In the genomic region with DNA sequence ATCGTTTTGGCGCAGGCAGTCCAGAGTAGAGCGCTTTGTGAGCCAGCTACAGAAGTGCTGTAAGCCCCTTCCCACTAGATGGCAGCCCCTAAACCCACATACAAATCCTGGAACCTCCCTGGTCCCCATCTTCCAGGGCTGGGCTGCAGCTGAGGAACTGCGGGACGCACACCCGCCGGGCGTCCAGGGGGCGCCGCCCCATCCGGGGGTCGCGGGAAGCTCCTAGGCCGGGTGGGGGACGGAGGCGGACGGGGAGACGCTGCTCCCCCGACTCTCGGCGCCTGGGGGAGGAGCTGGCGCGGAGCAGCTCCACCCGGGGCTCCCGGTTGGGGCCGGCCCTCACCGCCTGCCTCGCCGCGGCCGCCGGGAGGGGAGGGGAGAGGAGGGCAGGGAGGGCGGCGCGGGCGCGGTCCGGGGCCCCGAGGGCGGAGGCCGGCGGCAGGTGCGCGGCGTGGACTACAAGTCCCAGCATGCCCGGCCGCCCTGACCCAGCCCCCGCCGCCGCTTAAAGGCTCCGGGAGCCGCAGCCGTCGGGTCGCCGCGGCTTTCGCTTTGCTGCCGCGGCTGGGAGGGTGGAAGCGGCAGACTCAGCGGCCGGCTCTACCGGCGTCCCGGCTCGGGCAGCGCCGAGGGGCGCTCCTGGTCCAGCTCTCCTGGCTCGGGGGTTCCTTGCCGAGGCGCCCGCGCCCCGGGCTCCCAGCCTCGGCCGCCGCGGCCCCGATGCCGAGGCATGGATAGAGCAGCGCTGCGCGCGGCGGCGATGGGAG, we compare ENCODE assay signal across 1 cellular context.
TF ChIP-seq lines count a peak whose summit lies in the region.

A gene (plus strand): TSS at position 535 of the 767 bp plus-strand sequence. CDS start 196 bp downstream, at position 731.

TF ChIP-seq in HepG2, 621 proteins besides CTCF, POLR2A, EP300 and RAD21 (continued from another document and continues in another):
- TF ChIP-seq, protein P1, sequence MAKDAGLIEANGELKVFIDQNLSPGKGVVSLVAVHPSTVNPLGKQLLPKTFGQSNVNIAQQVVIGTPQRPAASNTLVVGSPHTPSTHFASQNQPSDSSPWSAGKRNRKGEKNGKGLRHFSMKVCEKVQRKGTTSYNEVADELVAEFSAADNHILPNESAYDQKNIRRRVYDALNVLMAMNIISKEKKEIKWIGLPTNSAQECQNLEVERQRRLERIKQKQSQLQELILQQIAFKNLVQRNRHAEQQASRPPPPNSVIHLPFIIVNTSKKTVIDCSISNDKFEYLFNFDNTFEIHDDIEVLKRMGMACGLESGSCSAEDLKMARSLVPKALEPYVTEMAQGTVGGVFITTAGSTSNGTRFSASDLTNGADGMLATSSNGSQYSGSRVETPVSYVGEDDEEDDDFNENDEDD (CRISPR knock-in tag; IDR thresholded peaks at IDR 0.05; ENCODE audit: borderline replicate concordance) = no peak
- no peak for TF ChIP-seq HMG20B (CRISPR knock-in tag; conservative IDR thresholded peaks at IDR 0.05)
- TF ChIP-seq RELA (CRISPR knock-in tag; IDR thresholded peaks at IDR 0.05) = no peak
- no peak for TF ChIP-seq SMARCC2 (IDR thresholded peaks at IDR 0.05)
- TF ChIP-seq, protein P2, sequence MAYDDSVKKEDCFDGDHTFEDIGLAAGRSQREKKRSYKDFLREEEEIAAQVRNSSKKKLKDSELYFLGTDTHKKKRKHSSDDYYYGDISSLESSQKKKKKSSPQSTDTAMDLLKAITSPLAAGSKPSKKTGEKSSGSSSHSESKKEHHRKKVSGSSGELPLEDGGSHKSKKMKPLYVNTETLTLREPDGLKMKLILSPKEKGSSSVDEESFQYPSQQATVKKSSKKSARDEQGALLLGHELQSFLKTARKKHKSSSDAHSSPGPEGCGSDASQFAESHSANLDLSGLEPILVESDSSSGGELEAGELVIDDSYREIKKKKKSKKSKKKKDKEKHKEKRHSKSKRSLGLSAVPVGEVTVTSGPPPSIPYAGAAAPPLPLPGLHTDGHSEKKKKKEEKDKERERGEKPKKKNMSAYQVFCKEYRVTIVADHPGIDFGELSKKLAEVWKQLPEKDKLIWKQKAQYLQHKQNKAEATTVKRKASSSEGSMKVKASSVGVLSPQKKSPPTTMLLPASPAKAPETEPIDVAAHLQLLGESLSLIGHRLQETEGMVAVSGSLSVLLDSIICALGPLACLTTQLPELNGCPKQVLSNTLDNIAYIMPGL (CRISPR knock-in tag; IDR thresholded peaks at IDR 0.05; ENCODE audit: borderline replicate concordance in 1 of 2, low read depth in 1 of 2) = peak; percentile 26 to 58; a peak in 2 of 4 replicates
- no peak for TF ChIP-seq NFE2L2 (IDR thresholded peaks at IDR 0.05; ENCODE audit: low read length)
- TF ChIP-seq, protein P3, sequence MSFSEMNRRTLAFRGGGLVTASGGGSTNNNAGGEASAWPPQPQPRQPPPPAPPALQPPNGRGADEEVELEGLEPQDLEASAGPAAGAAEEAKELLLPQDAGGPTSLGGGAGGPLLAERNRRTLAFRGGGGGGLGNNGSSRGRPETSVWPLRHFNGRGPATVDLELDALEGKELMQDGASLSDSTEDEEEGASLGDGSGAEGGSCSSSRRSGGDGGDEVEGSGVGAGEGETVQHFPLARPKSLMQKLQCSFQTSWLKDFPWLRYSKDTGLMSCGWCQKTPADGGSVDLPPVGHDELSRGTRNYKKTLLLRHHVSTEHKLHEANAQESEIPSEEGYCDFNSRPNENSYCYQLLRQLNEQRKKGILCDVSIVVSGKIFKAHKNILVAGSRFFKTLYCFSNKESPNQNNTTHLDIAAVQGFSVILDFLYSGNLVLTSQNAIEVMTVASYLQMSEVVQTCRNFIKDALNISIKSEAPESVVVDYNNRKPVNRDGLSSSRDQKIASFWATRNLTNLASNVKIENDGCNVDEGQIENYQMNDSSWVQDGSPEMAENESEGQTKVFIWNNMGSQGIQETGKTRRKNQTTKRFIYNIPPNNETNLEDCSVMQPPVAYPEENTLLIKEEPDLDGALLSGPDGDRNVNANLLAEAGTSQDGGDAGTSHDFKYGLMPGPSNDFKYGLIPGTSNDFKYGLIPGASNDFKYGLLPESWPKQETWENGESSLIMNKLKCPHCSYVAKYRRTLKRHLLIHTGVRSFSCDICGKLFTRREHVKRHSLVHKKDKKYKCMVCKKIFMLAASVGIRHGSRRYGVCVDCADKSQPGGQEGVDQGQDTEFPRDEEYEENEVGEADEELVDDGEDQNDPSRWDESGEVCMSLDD (CRISPR knock-in tag; IDR thresholded peaks at IDR 0.05; ENCODE audit: borderline replicate concordance) = no peak
- no peak for TF ChIP-seq ZNF792 (CRISPR knock-in tag; IDR thresholded peaks at IDR 0.05)
- TF ChIP-seq TAF15 (IDR thresholded peaks at IDR 0.05; ENCODE audit: low read depth, low read length, poor library complexity, severe bottlenecking) = no peak
- TF ChIP-seq, protein P4, sequence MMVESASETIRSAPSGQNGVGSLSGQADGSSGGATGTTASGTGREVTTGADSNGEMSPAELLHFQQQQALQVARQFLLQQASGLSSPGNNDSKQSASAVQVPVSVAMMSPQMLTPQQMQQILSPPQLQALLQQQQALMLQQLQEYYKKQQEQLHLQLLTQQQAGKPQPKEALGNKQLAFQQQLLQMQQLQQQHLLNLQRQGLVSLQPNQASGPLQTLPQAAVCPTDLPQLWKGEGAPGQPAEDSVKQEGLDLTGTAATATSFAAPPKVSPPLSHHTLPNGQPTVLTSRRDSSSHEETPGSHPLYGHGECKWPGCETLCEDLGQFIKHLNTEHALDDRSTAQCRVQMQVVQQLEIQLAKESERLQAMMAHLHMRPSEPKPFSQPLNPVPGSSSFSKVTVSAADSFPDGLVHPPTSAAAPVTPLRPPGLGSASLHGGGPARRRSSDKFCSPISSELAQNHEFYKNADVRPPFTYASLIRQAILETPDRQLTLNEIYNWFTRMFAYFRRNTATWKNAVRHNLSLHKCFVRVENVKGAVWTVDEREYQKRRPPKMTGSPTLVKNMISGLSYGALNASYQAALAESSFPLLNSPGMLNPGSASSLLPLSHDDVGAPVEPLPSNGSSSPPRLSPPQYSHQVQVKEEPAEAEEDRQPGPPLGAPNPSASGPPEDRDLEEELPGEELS (CRISPR knock-in tag; IDR thresholded peaks at IDR 0.05) = no peak
- no peak for TF ChIP-seq MATR3 (CRISPR knock-in tag; IDR thresholded peaks at IDR 0.05)
- TF ChIP-seq HNRNPLL (IDR thresholded peaks at IDR 0.05; ENCODE audit: low read depth, low read length, poor library complexity, severe bottlenecking) = peak; percentile 60
- TF ChIP-seq ISL2 (CRISPR knock-in tag; IDR thresholded peaks at IDR 0.05) = no peak
- TF ChIP-seq, protein P5, sequence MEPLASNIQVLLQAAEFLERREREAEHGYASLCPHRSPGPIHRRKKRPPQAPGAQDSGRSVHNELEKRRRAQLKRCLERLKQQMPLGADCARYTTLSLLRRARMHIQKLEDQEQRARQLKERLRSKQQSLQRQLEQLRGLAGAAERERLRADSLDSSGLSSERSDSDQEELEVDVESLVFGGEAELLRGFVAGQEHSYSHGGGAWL (CRISPR knock-in tag; IDR thresholded peaks at IDR 0.05) = peak; percentile 13; the same call in 1 of the 2 replicates
- TF ChIP-seq, protein P6, sequence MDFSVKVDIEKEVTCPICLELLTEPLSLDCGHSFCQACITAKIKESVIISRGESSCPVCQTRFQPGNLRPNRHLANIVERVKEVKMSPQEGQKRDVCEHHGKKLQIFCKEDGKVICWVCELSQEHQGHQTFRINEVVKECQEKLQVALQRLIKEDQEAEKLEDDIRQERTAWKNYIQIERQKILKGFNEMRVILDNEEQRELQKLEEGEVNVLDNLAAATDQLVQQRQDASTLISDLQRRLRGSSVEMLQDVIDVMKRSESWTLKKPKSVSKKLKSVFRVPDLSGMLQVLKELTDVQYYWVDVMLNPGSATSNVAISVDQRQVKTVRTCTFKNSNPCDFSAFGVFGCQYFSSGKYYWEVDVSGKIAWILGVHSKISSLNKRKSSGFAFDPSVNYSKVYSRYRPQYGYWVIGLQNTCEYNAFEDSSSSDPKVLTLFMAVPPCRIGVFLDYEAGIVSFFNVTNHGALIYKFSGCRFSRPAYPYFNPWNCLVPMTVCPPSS (IDR thresholded peaks at IDR 0.05) = no peak
- no peak for TF ChIP-seq ZNF644 (CRISPR knock-in tag; IDR thresholded peaks at IDR 0.05; ENCODE audit: low read depth)
- no peak for TF ChIP-seq ZNF850 (CRISPR knock-in tag; conservative IDR thresholded peaks at IDR 0.05)
- TF ChIP-seq, protein P7, sequence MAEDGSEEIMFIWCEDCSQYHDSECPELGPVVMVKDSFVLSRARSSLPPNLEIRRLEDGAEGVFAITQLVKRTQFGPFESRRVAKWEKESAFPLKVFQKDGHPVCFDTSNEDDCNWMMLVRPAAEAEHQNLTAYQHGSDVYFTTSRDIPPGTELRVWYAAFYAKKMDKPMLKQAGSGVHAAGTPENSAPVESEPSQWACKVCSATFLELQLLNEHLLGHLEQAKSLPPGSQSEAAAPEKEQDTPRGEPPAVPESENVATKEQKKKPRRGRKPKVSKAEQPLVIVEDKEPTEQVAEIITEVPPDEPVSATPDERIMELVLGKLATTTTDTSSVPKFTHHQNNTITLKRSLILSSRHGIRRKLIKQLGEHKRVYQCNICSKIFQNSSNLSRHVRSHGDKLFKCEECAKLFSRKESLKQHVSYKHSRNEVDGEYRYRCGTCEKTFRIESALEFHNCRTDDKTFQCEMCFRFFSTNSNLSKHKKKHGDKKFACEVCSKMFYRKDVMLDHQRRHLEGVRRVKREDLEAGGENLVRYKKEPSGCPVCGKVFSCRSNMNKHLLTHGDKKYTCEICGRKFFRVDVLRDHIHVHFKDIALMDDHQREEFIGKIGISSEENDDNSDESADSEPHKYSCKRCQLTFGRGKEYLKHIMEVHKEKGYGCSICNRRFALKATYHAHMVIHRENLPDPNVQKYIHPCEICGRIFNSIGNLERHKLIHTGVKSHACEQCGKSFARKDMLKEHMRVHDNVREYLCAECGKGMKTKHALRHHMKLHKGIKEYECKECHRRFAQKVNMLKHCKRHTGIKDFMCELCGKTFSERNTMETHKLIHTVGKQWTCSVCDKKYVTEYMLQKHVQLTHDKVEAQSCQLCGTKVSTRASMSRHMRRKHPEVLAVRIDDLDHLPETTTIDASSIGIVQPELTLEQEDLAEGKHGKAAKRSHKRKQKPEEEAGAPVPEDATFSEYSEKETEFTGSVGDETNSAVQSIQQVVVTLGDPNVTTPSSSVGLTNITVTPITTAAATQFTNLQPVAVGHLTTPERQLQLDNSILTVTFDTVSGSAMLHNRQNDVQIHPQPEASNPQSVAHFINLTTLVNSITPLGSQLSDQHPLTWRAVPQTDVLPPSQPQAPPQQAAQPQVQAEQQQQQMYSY (CRISPR knock-in tag; IDR thresholded peaks at IDR 0.05) = no peak
- no peak for TF ChIP-seq ZZZ3 (CRISPR knock-in tag; IDR thresholded peaks at IDR 0.05; ENCODE audit: borderline replicate concordance)
- TF ChIP-seq PHB2 (IDR thresholded peaks at IDR 0.05; ENCODE audit: partially characterized antibody) = no peak
- TF ChIP-seq, protein P8, sequence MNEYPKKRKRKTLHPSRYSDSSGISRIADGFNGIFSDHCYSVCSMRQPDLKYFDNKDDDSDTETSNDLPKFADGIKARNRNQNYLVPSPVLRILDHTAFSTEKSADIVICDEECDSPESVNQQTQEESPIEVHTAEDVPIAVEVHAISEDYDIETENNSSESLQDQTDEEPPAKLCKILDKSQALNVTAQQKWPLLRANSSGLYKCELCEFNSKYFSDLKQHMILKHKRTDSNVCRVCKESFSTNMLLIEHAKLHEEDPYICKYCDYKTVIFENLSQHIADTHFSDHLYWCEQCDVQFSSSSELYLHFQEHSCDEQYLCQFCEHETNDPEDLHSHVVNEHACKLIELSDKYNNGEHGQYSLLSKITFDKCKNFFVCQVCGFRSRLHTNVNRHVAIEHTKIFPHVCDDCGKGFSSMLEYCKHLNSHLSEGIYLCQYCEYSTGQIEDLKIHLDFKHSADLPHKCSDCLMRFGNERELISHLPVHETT (CRISPR knock-in tag; conservative IDR thresholded peaks at IDR 0.05) = no peak
- no peak for TF ChIP-seq EED (CRISPR knock-in tag; IDR thresholded peaks at IDR 0.05)
- TF ChIP-seq ZNF468 (CRISPR knock-in tag; IDR thresholded peaks at IDR 0.05) = 0 out of 2 replicates have a peak, but pooled peaks have one; percentile 5
- no peak for TF ChIP-seq ZNF891 (CRISPR knock-in tag; IDR thresholded peaks at IDR 0.05)
- no peak for TF ChIP-seq MTF1 (CRISPR knock-in tag; IDR thresholded peaks at IDR 0.05)
- TF ChIP-seq, protein P9, sequence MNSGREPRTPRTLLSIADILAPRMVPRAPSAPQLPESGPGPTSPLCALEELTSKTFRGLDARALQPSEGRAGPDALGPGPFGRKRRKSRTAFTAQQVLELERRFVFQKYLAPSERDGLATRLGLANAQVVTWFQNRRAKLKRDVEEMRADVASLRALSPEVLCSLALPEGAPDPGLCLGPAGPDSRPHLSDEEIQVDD (CRISPR knock-in tag; IDR thresholded peaks at IDR 0.05; ENCODE audit: borderline replicate concordance) = no peak; the same call in 1 of the 2 replicates
- no peak for TF ChIP-seq NFIC (IDR thresholded peaks at IDR 0.05; ENCODE audit: low read length)
- TF ChIP-seq, protein P10, sequence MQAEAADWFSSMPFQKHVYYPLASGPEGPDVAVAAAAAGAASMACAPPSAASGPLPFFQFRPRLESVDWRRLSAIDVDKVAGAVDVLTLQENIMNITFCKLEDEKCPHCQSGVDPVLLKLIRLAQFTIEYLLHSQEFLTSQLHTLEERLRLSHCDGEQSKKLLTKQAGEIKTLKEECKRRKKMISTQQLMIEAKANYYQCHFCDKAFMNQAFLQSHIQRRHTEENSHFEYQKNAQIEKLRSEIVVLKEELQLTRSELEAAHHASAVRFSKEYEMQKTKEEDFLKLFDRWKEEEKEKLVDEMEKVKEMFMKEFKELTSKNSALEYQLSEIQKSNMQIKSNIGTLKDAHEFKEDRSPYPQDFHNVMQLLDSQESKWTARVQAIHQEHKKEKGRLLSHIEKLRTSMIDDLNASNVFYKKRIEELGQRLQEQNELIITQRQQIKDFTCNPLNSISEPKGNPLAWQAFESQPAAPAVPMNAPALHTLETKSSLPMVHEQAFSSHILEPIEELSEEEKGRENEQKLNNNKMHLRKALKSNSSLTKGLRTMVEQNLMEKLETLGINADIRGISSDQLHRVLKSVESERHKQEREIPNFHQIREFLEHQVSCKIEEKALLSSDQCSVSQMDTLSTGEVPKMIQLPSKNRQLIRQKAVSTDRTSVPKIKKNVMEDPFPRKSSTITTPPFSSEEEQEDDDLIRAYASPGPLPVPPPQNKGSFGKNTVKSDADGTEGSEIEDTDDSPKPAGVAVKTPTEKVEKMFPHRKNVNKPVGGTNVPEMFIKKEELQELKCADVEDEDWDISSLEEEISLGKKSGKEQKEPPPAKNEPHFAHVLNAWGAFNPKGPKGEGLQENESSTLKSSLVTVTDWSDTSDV (CRISPR knock-in tag; IDR thresholded peaks at IDR 0.05) = no peak
- peak; percentile 3; the same call in 1 of the 2 replicates for TF ChIP-seq ZNF605 (CRISPR knock-in tag; IDR thresholded peaks at IDR 0.05)
- TF ChIP-seq, protein P11, sequence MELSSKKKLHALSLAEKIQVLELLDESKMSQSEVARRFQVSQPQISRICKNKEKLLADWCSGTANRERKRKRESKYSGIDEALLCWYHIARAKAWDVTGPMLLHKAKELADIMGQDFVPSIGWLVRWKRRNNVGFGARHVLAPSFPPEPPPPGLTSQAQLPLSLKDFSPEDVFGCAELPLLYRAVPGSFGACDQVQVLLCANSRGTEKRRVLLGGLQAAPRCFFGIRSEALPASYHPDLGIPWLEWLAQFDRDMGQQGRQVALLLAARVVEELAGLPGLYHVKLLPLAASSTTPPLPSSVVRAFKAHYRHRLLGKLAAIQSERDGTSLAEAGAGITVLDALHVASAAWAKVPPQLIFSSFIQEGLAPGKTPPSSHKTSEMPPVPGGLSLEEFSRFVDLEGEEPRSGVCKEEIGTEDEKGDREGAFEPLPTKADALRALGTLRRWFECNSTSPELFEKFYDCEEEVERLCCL (CRISPR knock-in tag; IDR thresholded peaks at IDR 0.05; ENCODE audit: borderline replicate concordance) = no peak
